9 cellular contexts compared by ENCODE assay signal in the genomic region with DNA sequence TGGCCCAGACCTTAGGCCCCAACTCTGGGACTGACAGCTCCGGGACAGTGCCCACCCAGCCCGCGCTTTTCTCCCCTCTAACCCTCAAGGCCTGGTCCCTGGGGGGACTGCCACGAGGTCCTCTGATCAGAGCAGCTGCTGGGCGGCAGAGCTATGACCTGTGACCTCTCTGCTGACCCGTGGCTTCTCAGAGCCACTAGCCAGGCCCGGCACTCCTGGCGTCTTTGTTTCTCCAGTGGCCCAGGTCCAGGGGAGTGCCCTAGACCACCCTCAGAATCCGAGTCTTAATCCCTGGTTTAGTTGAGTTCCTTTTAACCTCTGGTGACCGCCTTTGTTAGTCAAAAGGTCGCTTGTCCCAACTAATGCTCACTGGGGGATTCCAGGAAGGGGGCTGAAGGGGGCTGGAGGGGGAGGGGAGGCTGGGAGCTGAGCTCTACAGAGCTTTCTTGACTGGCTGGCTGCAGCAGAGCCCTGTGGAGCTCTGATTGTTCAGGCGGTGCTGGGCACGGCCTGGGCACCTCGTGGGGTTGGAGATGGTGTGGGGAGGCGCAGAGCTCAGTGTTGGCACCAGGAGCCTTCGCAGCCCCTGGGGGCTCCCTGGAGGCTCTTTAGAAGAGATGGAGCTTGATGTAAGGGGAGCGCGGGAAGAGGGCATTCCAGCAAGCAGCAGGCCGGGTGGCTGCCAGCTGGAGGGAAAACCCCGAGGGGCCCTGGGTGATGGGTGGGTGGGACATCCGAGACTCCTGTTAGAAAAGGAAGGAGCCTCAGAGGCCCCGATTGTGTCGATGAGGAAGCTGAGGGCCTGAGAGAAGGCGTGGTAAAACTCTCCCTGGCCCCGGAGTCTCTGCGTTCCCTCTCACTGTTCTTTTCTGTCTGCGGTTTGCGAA. TPM values are rescaled to one million over a fixed set of nuclear protein-coding genes. Genes with fewer than 3 reads are reported as not detected.
DNase-seq lines count a peak whose midpoint lies in the region; ATAC-seq, FAIRE-seq and TF ChIP-seq lines count a peak whose summit lies in the region.
"Had no signal": no experiment of that assay in that cellular context is flagged by ENCODE, and none has a peak within 500 bp of the region (broad histone marks: within the 10 kb centered on the region; RNA-seq: fewer than 3 reads in every experiment).

No MANE protein-coding gene starts in this region.

- H3K79me2 ChIP-seq in GM23248 (ENCODE audit: insufficient read depth), result peaks cover 59% of the 10 kb centered on the region
- H3K79me2 ChIP-seq in MM.1S (ENCODE audit: low read length), result no peaks in the 10 kb centered on the region

- H3K36me3 ChIP-seq in GM23248 (ENCODE audit: low read depth), result no peaks in the 10 kb centered on the region
- no peaks in the 10 kb centered on the region for H3K36me3 ChIP-seq in SK-N-MC (ENCODE audit: insufficient read depth, low read length)
- H3K36me3 ChIP-seq in gastroesophageal sphincter, result no peaks in the 10 kb centered on the region
- no peaks in the 10 kb centered on the region for H3K36me3 ChIP-seq in MM.1S (replicated peaks; ENCODE audit: insufficient read depth, low read length)

- H3K4me2 ChIP-seq in GM23248 (ENCODE audit: unreplicated experiment), result peak overlapping the region; percentile 95
- H3K4me2 ChIP-seq in MM.1S (ENCODE audit: low read depth, low read length), result no peak overlapping the region

- H3F3A ChIP-seq in GM23248 (ENCODE audit: insufficient read depth), result peaks cover 12% of the 10 kb centered on the region; the same call in 1 of the 2 replicates
- H3F3A ChIP-seq in MM.1S (ENCODE audit: insufficient read depth, low read length), result no peaks in the 10 kb centered on the region

- H3K27ac ChIP-seq in GM23248 (peak overlapping the region; percentile 72), SK-N-MC (peak overlapping the region; percentile 96), gastroesophageal sphincter (peak overlapping the region; percentile 21 to 84 (median 80)), MM.1S (ENCODE audit: low read length) (no peak overlapping the region)

- no peak for FAIRE-seq in GM12892 (lab: Jason Lieb, UNC)

- H3K9me2 ChIP-seq in GM23248 (ENCODE audit: insufficient read depth) (no peaks in the 10 kb centered on the region), MM.1S (replicated peaks; ENCODE audit: insufficient read depth, low read length) (no peaks in the 10 kb centered on the region)

- TF ChIP-seq POLR2A in gastroesophageal sphincter (IDR thresholded peaks at IDR 0.05) (no peak), GM12892 (IDR thresholded peaks at IDR 0.05; ENCODE audit: low read depth, low read length) (no peak)

- 2% methylated on average over 26 of the region's 28 CpGs for WGBS in GM23248 (ENCODE audit: low coverage in 1 of 2, low lambda C conversion rate in 2 of 2, missing lambda C conversion rate in 2 of 2), 2 experiments
- 57 to 59% methylated on average over 5 to 11 of the region's 28 CpGs for WGBS in gastroesophageal sphincter (ENCODE audit: low coverage in 1 of 2), 2 donors

- no peaks in the 10 kb centered on the region for H3K27me3 ChIP-seq in GM23248 (replicated peaks; ENCODE audit: insufficient read depth)
- H3K27me3 ChIP-seq in gastroesophageal sphincter, result peaks cover 63% of the 10 kb centered on the region
- peaks cover 91% of the 10 kb centered on the region for H3K27me3 ChIP-seq in MM.1S (replicated peaks; ENCODE audit: insufficient read depth, low read length)

- H3K4me3 ChIP-seq in GM23248, result peak overlapping the region; percentile 77
- peak overlapping the region; percentile 84 for H3K4me3 ChIP-seq in SK-N-MC
- peak overlapping the region; percentile 41 to 64 for H3K4me3 ChIP-seq in gastroesophageal sphincter
- no peak overlapping the region for H3K4me3 ChIP-seq in MM.1S (ENCODE audit: low read length)

- H3K9me3 ChIP-seq in GM23248 (ENCODE audit: low read depth) (no peaks in the 10 kb centered on the region), SK-N-MC (ENCODE audit: low read depth, low read length) (no peaks in the 10 kb centered on the region), gastroesophageal sphincter (no peaks in the 10 kb centered on the region), MM.1S (replicated peaks; ENCODE audit: insufficient read depth, low read length) (no peaks in the 10 kb centered on the region)

- in situ Hi-C loops in GM23248 (cut with MboI), result no loop called here

- intact Hi-C loops in sciatic nerve (cut with DNase I), result no loop called here

- DNase-seq in GM23248 (peak; percentile 83), SK-N-MC (ENCODE audit: low read depth, low spot score) (peak; percentile 26), sciatic nerve (ENCODE audit: low spot score) (no peak), MM.1S (no peak), GM12892 (ENCODE audit: insufficient read length) (no peak)
- DNase-seq in activated CD8-positive, alpha-beta memory T cell treated with anti-CD3 and anti-CD28 coated beads, Interleukin-2, amount 50 U/mL, for 48 hours, result no peak
- DNase-seq: activated T-cell treated with anti-CD3 and anti-CD28 coated beads, Interleukin-2, amount 50 U/mL, for 4 hours had no signal

- TF ChIP-seq CTCF in gastroesophageal sphincter (IDR thresholded peaks at IDR 0.05), result no peak
- TF ChIP-seq CTCF in MM.1S (IDR thresholded peaks at IDR 0.05; ENCODE audit: low read length), result no peak

- ATAC-seq in gastroesophageal sphincter (no peak), sciatic nerve (peak; percentile 19), GM21423 (IDR thresholded peaks at IDR 0.05; ENCODE audit: unreplicated experiment) (no peak)

- H2AFZ ChIP-seq in GM23248, result peak overlapping the region; percentile 76
- H2AFZ ChIP-seq in MM.1S (ENCODE audit: low read length), result no peak overlapping the region

- no peak for TF ChIP-seq EP300 in gastroesophageal sphincter (IDR thresholded peaks at IDR 0.05)

- peaks cover 24% of the 10 kb centered on the region for H3K4me1 ChIP-seq in GM23248 (ENCODE audit: insufficient read depth)
- H3K4me1 ChIP-seq in gastroesophageal sphincter, result peaks cover 0 to 80% (median 8%) of the 10 kb centered on the region in 3 donors
- H3K4me1 ChIP-seq in MM.1S (ENCODE audit: low read length), result no peaks in the 10 kb centered on the region

- H3K9ac ChIP-seq in GM23248, result peak overlapping the region; percentile 76
- peak overlapping the region; percentile 81 for H3K9ac ChIP-seq in SK-N-MC (ENCODE audit: insufficient read length)
- H3K9ac ChIP-seq in MM.1S (ENCODE audit: low read length), result no peak overlapping the region

- H4K20me1 ChIP-seq in GM23248 (ENCODE audit: insufficient read depth) (no peaks in the 10 kb centered on the region), MM.1S (ENCODE audit: insufficient read depth, low read length) (no peaks in the 10 kb centered on the region)

RNA-seq across cellular contexts. Expression of a gene that starts 1.4 kb away (rescaled TPM):
- total RNA-seq in GM23248 (2014; rRNA removed; shearing (Covaris generic)), result 107 and 137 TPM in 2 replicates
- polyA plus RNA-seq in GM23248 (2016; fragmentation: Nextera tagmentation; extraction: Ambion mirVana), result 304 and 335 TPM in 2 replicates
- total RNA-seq in gastroesophageal sphincter (100 to 1,000 TPM; 241 to 597 (median 382) TPM), sciatic nerve (624 TPM)
- not detected for polyA plus RNA-seq in GM12892 (2012; ENCODE audit: missing spikeins)

Comparison
In these comparisons a context has a peak if more than half of its experiments do, and no peak if none do; other contexts are left out.
1. DNase-seq: peak in GM23248 (single experiment) and SK-N-MC (single experiment); none in sciatic nerve (single experiment), MM.1S (single experiment), activated CD8-positive, alpha-beta memory T cell treated with anti-CD3 and anti-CD28 coated beads, Interleukin-2, amount 50 U/mL, for 48 hours (single experiment) and GM12892 (single experiment).